Comparison of ENCODE assay signal across 19 cellular contexts in genomic region chr4:1364748-1365147, GRCh38. TPM values are rescaled to one million over a fixed set of nuclear protein-coding genes. Genes with fewer than 3 reads are reported as not detected.
A peak's percentile ranks its signal among the peaks of the same experiment; 100 is the strongest.
DNase-seq lines count a peak whose midpoint lies in the region; ATAC-seq and TF ChIP-seq lines count a peak whose summit lies in the region.
"Had no signal": no experiment of that assay in that cellular context is flagged by ENCODE, and none has a peak within 500 bp of the region (broad histone marks: within the 10 kb centered on the region; RNA-seq: fewer than 3 reads in every experiment).

No MANE protein-coding gene starts in this region.

- DNase-seq in right cardiac atrium = peak in 2 of 3 donors; percentile 29 to 35
- DNase-seq in left ventricle myocardium inferior = no peak
- DNase-seq in DND-41 = no peak
- DNase-seq in chondrocyte (ENCODE audit: low spot score) = peak; percentile 75
- peak; percentile 56 for DNase-seq in spleen
- DNase-seq in activated CD4-positive, alpha-beta memory T cell treated with anti-CD3 and anti-CD28 coated beads for 36 hours = no peak
- DNase-seq in COLO829 (ENCODE audit: low spot score) = no peak
- DNase-seq: ACHN; Calu3; CD4-positive, alpha-beta memory T cell; EL; GOT3; H7; HFFc6 had no signal

- no peak overlapping the region for H2AFZ ChIP-seq in DND-41 (ENCODE audit: low read depth, low read length)

- no peaks in the 10 kb centered on the region for H3K4me1 Mint-ChIP-seq in chondrocyte (ENCODE audit: low read depth)
- no peaks in the 10 kb centered on the region for H3K4me1 Mint-ChIP-seq in activated CD4-positive, alpha-beta memory T cell treated with anti-CD3 and anti-CD28 coated beads for 36 hours (ENCODE audit: low read depth)
- H3K4me1 Mint-ChIP-seq: CD14-positive monocyte had no signal

- H4K20me1 ChIP-seq in DND-41 (ENCODE audit: insufficient read depth, low read length) = 0 out of 2 replicates have a peak, but pooled peaks cover 4% of the 10 kb centered on the region

- no peaks in the 10 kb centered on the region for H3K27me3 ChIP-seq in right cardiac atrium (ENCODE audit: control insufficient read depth, insufficient read depth)
- no peaks in the 10 kb centered on the region for H3K27me3 ChIP-seq in left ventricle myocardium inferior (ENCODE audit: low read depth)
- H3K27me3 ChIP-seq in DND-41 (ENCODE audit: insufficient read depth, low read length, poor library complexity) = no peaks in the 10 kb centered on the region
- H3K27me3 ChIP-seq in spleen (replicated peaks in 1 of 7) = no peaks in the 10 kb centered on the region

- no peak for TF ChIP-seq CTCF in left ventricle myocardium inferior (IDR thresholded peaks at IDR 0.05; ENCODE audit: borderline replicate concordance)
- no peak for TF ChIP-seq CTCF in DND-41 (IDR thresholded peaks at IDR 0.05; ENCODE audit: borderline replicate concordance, extremely low read depth, low read length, poor library complexity, severe bottlenecking)
- TF ChIP-seq CTCF in chondrocyte (IDR thresholded peaks at IDR 0.05) = no peak
- no peak for TF ChIP-seq CTCF in spleen (IDR thresholded peaks at IDR 0.05 in 8 of 11, conservative IDR thresholded peaks at IDR 0.05 in 3 of 11)

- H3K4me1 ChIP-seq in right cardiac atrium (ENCODE audit: control insufficient read depth, insufficient read depth, low read length) = no peaks in the 10 kb centered on the region
- no peaks in the 10 kb centered on the region for H3K4me1 ChIP-seq in left ventricle myocardium inferior
- no peaks in the 10 kb centered on the region for H3K4me1 ChIP-seq in DND-41 (ENCODE audit: insufficient read depth, low read length)
- peaks cover 0 to 6% (median 0%) of the 10 kb centered on the region in 6 donors for H3K4me1 ChIP-seq in spleen

- TF ChIP-seq POLR2A in spleen (IDR thresholded peaks at IDR 0.05) = no peak

- H3K27ac ChIP-seq in right cardiac atrium (ENCODE audit: low read length) (no peak overlapping the region), left ventricle myocardium inferior (replicated peaks) (no peak overlapping the region), DND-41 (ENCODE audit: low read length) (0 out of 2 replicates have a peak overlapping the region, but pooled peaks have one; percentile 40), spleen (no peak overlapping the region)

- H3K9me3 Mint-ChIP-seq in chondrocyte (ENCODE audit: low read depth) = no peaks in the 10 kb centered on the region
- no peaks in the 10 kb centered on the region for H3K9me3 Mint-ChIP-seq in activated CD4-positive, alpha-beta memory T cell treated with anti-CD3 and anti-CD28 coated beads for 36 hours
- H3K9me3 Mint-ChIP-seq: CD14-positive monocyte; CD4-positive, alpha-beta memory T cell; HFFc6 had no signal

- no peak overlapping the region for H3K4me3 Mint-ChIP-seq in chondrocyte (ENCODE audit: unreplicated experiment)
- no peak overlapping the region for H3K4me3 Mint-ChIP-seq in activated CD4-positive, alpha-beta memory T cell treated with anti-CD3 and anti-CD28 coated beads for 36 hours
- H3K4me3 Mint-ChIP-seq: CD14-positive monocyte; CD4-positive, alpha-beta memory T cell; HFFc6 had no signal

- H3K27ac Mint-ChIP-seq in chondrocyte (ENCODE audit: unreplicated experiment) = no peak overlapping the region
- H3K27ac Mint-ChIP-seq in activated CD4-positive, alpha-beta memory T cell treated with anti-CD3 and anti-CD28 coated beads for 36 hours = no peak overlapping the region
- H3K27ac Mint-ChIP-seq: CD14-positive monocyte; CD4-positive, alpha-beta memory T cell; HFFc6 had no signal

- no peaks in the 10 kb centered on the region for H3K79me2 ChIP-seq in DND-41 (ENCODE audit: insufficient read depth, low read length)

- H3K4me3 ChIP-seq in right cardiac atrium (ENCODE audit: low read length) (no peak overlapping the region), left ventricle myocardium inferior (no peak overlapping the region), DND-41 (ENCODE audit: low read depth in 1 of 2, low read length in 2 of 2) (no peak overlapping the region), spleen (no peak overlapping the region)
- H3K4me3 ChIP-seq: GM12878 had no signal

- intact Hi-C loops in right cardiac atrium (cut with DNase I) (loop anchor here in 1 of 4 donors (5.0 kb wide), 1 partner anchor 263 kb away; no protein-coding TSS in a partner anchor), left ventricle myocardium inferior (cut with micrococcal nuclease) (no loop called here), spleen (cut with DNase I; ENCODE audit: low total_unique reads) (no loop called here)
- intact Hi-C loops in activated CD4-positive, alpha-beta memory T cell treated with anti-CD3 and anti-CD28 coated beads for 36 hours (cut with micrococcal nuclease) = no loop called here

- H3K4me2 ChIP-seq in DND-41 (ENCODE audit: insufficient read depth, low read length) = no peak overlapping the region

- H3K9me3 ChIP-seq in right cardiac atrium (ENCODE audit: control insufficient read depth, low read length) (no peaks in the 10 kb centered on the region), left ventricle myocardium inferior (replicated peaks) (no peaks in the 10 kb centered on the region), DND-41 (ENCODE audit: insufficient read depth, low read length, severe bottlenecking) (no peaks in the 10 kb centered on the region), spleen (no peaks in the 10 kb centered on the region)

- H3K27me3 Mint-ChIP-seq in chondrocyte (ENCODE audit: low read depth) = no peaks in the 10 kb centered on the region
- H3K27me3 Mint-ChIP-seq in activated CD4-positive, alpha-beta memory T cell treated with anti-CD3 and anti-CD28 coated beads for 36 hours = no peaks in the 10 kb centered on the region
- H3K27me3 Mint-ChIP-seq: CD4-positive, alpha-beta memory T cell had no signal

- ATAC-seq in right cardiac atrium (no peak), DND-41 (ENCODE audit: insufficient read depth, low read depth) (no peak)
- ATAC-seq: GM12878 had no signal

- WGBS in right cardiac atrium = 94% methylated on average over 13 of the region's 13 CpGs
- WGBS in spleen, 5 donors = 87 to 98% (median 96%) methylated on average over 12 to 13 of the region's 13 CpGs

- POLR2A ChIA-PET in activated CD4-positive, alpha-beta memory T cell treated with anti-CD3 and anti-CD28 coated beads for 36 hours (lab: Charles Lee) = no interaction called here

- no peaks in the 10 kb centered on the region for H3K36me3 Mint-ChIP-seq in chondrocyte (ENCODE audit: low read depth)
- no peaks in the 10 kb centered on the region for H3K36me3 Mint-ChIP-seq in activated CD4-positive, alpha-beta memory T cell treated with anti-CD3 and anti-CD28 coated beads for 36 hours

- no peak overlapping the region for H3K9ac ChIP-seq in DND-41 (ENCODE audit: low read depth, low read length)

- peaks cover 25% of the 10 kb centered on the region for H3K36me3 ChIP-seq in left ventricle myocardium inferior
- peaks cover 13% of the 10 kb centered on the region; the same call in 1 of the 2 replicates for H3K36me3 ChIP-seq in DND-41 (ENCODE audit: insufficient read depth, low read length)
- H3K36me3 ChIP-seq in spleen = peaks cover 0 to 90% (median 16%) of the 10 kb centered on the region in 6 donors

- CTCF ChIA-PET in activated CD4-positive, alpha-beta memory T cell treated with anti-CD3 and anti-CD28 coated beads for 36 hours (lab: Charles Lee) = interaction anchor here (1.2 kb wide), 1 partner anchor 10 kb away, joined by 4 read pairs; no protein-coding TSS in a partner anchor

RNA-seq across cellular contexts. Expression of gene UVSSA, which starts 17.7 kb away (rescaled TPM):
- 1 to 10 TPM; 7.7 to 8.8 (median 8.5) TPM for total RNA-seq in right cardiac atrium
- 5.0 TPM for polyA plus RNA-seq in right cardiac atrium
- total RNA-seq in left ventricle myocardium inferior = 5.9 TPM
- 20.7 to 35.1 TPM (median 20.9 TPM) in 3 replicates for total RNA-seq in chondrocyte
- total RNA-seq in spleen = 10 to 100 TPM; 23.9 to 54.0 (median 37.1) TPM
- 10 to 100 TPM in 2 of 3 donors, 1 to 10 TPM in 1; 3.0 to 15.5 (median 10.3) TPM for polyA plus RNA-seq in spleen
- 10 to 100 TPM; 20.2 to 21.5 TPM for total RNA-seq in activated CD4-positive, alpha-beta memory T cell treated with anti-CD3 and anti-CD28 coated beads for 36 hours

RNA-seq across cellular contexts. Expression of gene NKX1-1, which starts 41.5 kb away (rescaled TPM):
- not detected for total RNA-seq in right cardiac atrium
- not detected for polyA plus RNA-seq in right cardiac atrium
- not detected for total RNA-seq in left ventricle myocardium inferior
- total RNA-seq in chondrocyte = not detected in 3 replicates
- not detected for total RNA-seq in spleen
- polyA plus RNA-seq in spleen = not detected
- not detected for total RNA-seq in activated CD4-positive, alpha-beta memory T cell treated with anti-CD3 and anti-CD28 coated beads for 36 hours
- total RNA-seq: Calu3; CD4-positive, alpha-beta memory T cell; G401; GM12878; H7; HFFc6; HT-29 had no signal
- polyA plus RNA-seq: BJ; CD14-positive monocyte; CD4-positive, alpha-beta memory T cell; GM12878 had no signal

Comparison
In these comparisons a context has a peak if more than half of its experiments do, and no peak if none do; other contexts are left out.
1. DNase-seq: peak in right cardiac atrium (2 of 3), chondrocyte (single experiment) and spleen (single experiment); none in left ventricle myocardium inferior (single experiment), DND-41 (single experiment), activated CD4-positive, alpha-beta memory T cell treated with anti-CD3 and anti-CD28 coated beads for 36 hours (single experiment) and COLO829 (single experiment).